ENCODE assay signal across 9 cellular contexts in genomic region chr14:24334431-24335271, GRCh38. TPM values are rescaled to one million over a fixed set of nuclear protein-coding genes. Genes with fewer than 3 reads are reported as not detected.
DNase-seq lines count a peak whose midpoint lies in the region; ATAC-seq, FAIRE-seq and TF ChIP-seq lines count a peak whose summit lies in the region.
"Had no signal": no experiment of that assay in that cellular context is flagged by ENCODE, and none has a peak within 500 bp of the region (broad histone marks: within the 10 kb centered on the region; RNA-seq: fewer than 3 reads in every experiment).

Gene ADCY4 (minus strand): TSS chr14:24335071. CDS start chr14:24334652, 419 bp downstream.

- FAIRE-seq in H54 (lab: Jason Lieb, UNC): no peak
- FAIRE-seq: islet of Langerhans had no signal

- H3K36me3 Mint-ChIP-seq in Calu3 (ENCODE audit: insufficient read depth, unreplicated experiment): peaks cover 13% of the 10 kb centered on the region
- peaks cover 35% of the 10 kb centered on the region for H3K36me3 Mint-ChIP-seq in T-helper 2 cell treated with Interferon-gamma antibody and Interleukin-4, amounts not matched to agents 5 μg/mL and 100 μg/mL, for 36 hours (ENCODE audit: low read depth)

- H3K4me3 ChIP-seq in fibroblast of lung (replicated peaks in 1 of 4; ENCODE audit: control extremely low read depth in 1 of 4, insufficient read depth in 1 of 4, low read depth in 3 of 4, low read length in 4 of 4): peak within 1 kb of the TSS; percentile 1 to 54 (median 1)
- peak within 1 kb of the TSS; percentile 56 for H3K4me3 ChIP-seq in neural cell (ENCODE audit: low read length)

- no peaks in the 10 kb centered on the region for H3K27me3 Mint-ChIP-seq in Calu3 (ENCODE audit: unreplicated experiment)
- peaks cover 30% of the 10 kb centered on the region for H3K27me3 Mint-ChIP-seq in T-helper 2 cell treated with Interferon-gamma antibody and Interleukin-4, amounts not matched to agents 5 μg/mL and 100 μg/mL, for 36 hours (ENCODE audit: low read depth)

- H3K27ac Mint-ChIP-seq in Calu3 (ENCODE audit: unreplicated experiment): no peak within 1 kb of the TSS
- no peak within 1 kb of the TSS for H3K27ac Mint-ChIP-seq in T-helper 2 cell treated with Interferon-gamma antibody and Interleukin-4, amounts not matched to agents 5 μg/mL and 100 μg/mL, for 36 hours

- H3K27ac ChIP-seq in fibroblast of lung (ENCODE audit: insufficient read depth, low read length) (no peak within 1 kb of the TSS), neural cell (ENCODE audit: low read length) (no peak within 1 kb of the TSS)

- peak within 1 kb of the TSS; percentile 72 for H3K4me3 Mint-ChIP-seq in Calu3 (ENCODE audit: low read depth, unreplicated experiment)
- peak within 1 kb of the TSS; percentile 30 for H3K4me3 Mint-ChIP-seq in T-helper 2 cell treated with Interferon-gamma antibody and Interleukin-4, amounts not matched to agents 5 μg/mL and 100 μg/mL, for 36 hours

- H3K4me1 Mint-ChIP-seq in Calu3 (ENCODE audit: low read depth, unreplicated experiment): peaks cover 32% of the 10 kb centered on the region
- H3K4me1 Mint-ChIP-seq in T-helper 2 cell treated with Interferon-gamma antibody and Interleukin-4, amounts not matched to agents 5 μg/mL and 100 μg/mL, for 36 hours (ENCODE audit: low read depth): peaks cover 34% of the 10 kb centered on the region

- H3K79me2 ChIP-seq in fibroblast of lung (ENCODE audit: control insufficient read depth, insufficient read depth, low read length) (no peaks in the 10 kb centered on the region), neural cell (replicated peaks; ENCODE audit: insufficient read depth, low read length) (no peaks in the 10 kb centered on the region)

- DNase-seq in Calu3 (no peak), fibroblast of lung (ENCODE audit: low read depth in 2 of 2) (no peak), H54 (ENCODE audit: insufficient read length, low spot score) (no peak)
- no peak for DNase-seq in T-helper 2 cell treated with Interferon-gamma antibody and Interleukin-4, amounts not matched to agents 5 μg/mL and 100 μg/mL, for 36 hours (ENCODE audit: low spot score)

- peak within 1 kb of the TSS; percentile 59 for H2AFZ ChIP-seq in fibroblast of lung (ENCODE audit: low read length)
- no peak within 1 kb of the TSS for H2AFZ ChIP-seq in neural cell (ENCODE audit: low read depth, low read length)

- peak within 1 kb of the TSS; percentile 80 for H3K4me2 ChIP-seq in fibroblast of lung (ENCODE audit: extremely low read depth, insufficient read depth, low read length)
- H3K4me2 ChIP-seq in neural cell (ENCODE audit: low read length): no peak within 1 kb of the TSS

- H3K9me3 ChIP-seq in fibroblast of lung (ENCODE audit: control insufficient read depth, insufficient read depth, low read depth, low read length) (no peaks in the 10 kb centered on the region), neural cell (ENCODE audit: low read length) (no peaks in the 10 kb centered on the region)

- no peak for TF ChIP-seq EP300 in neural cell (conservative IDR thresholded peaks at IDR 0.05; ENCODE audit: poor library complexity, severe bottlenecking)

- CTCF ChIA-PET in Calu3 (lab: Charles Lee): interaction anchor here (2.7 kb wide), 1 partner anchor 101 kb away, joined by 22 read pairs; no protein-coding TSS in a partner anchor

- H4K20me1 ChIP-seq in fibroblast of lung (ENCODE audit: control insufficient read depth, extremely low read depth, insufficient read depth, low read length): no peaks in the 10 kb centered on the region
- no peaks in the 10 kb centered on the region for H4K20me1 ChIP-seq in neural cell (ENCODE audit: insufficient read depth)

- ATAC-seq in HG03159 (IDR thresholded peaks at IDR 0.05; ENCODE audit: unreplicated experiment) (no peak), HG03457 (IDR thresholded peaks at IDR 0.05; ENCODE audit: unreplicated experiment) (no peak), GM19397 (IDR thresholded peaks at IDR 0.05; ENCODE audit: unreplicated experiment) (no peak)

- H3K36me3 ChIP-seq in fibroblast of lung (ENCODE audit: control insufficient read depth, insufficient read depth, low read length) (no peaks in the 10 kb centered on the region), neural cell (ENCODE audit: insufficient read depth, low read length) (no peaks in the 10 kb centered on the region)

- peaks cover 2% of the 10 kb centered on the region for H3K4me1 ChIP-seq in fibroblast of lung (ENCODE audit: control insufficient read depth, extremely low read depth, insufficient read depth, low read length)

- no peak for TF ChIP-seq POLR2A in H54 (IDR thresholded peaks at IDR 0.05; ENCODE audit: low read depth, low read length)

- TF ChIP-seq RAD21 in neural cell (conservative IDR thresholded peaks at IDR 0.05): no peak

- intact Hi-C loops in Calu3 (cut with micrococcal nuclease; ENCODE audit: unreplicated experiment): loop anchor here (5.0 kb wide), 2 partner anchors 33 to 343 kb away; partner anchors contain the start of gene NFATC4

- BruUV-seq in Calu3 (replicated peaks; lab: Mats Ljungman, UMichigan): no TSS peak

- H3K9ac ChIP-seq in fibroblast of lung (ENCODE audit: insufficient read depth, low read length) (peak within 1 kb of the TSS; percentile 55), neural cell (ENCODE audit: low read length) (no peak within 1 kb of the TSS)

- no peaks in the 10 kb centered on the region for H3K9me2 ChIP-seq in neural cell (ENCODE audit: insufficient read depth, low read length)

- TF ChIP-seq CTCF in Calu3 (IDR thresholded peaks at IDR 0.05; ENCODE audit: unreplicated experiment): no peak
- TF ChIP-seq CTCF in fibroblast of lung (conservative IDR thresholded peaks at IDR 0.05 in 1 of 2, IDR thresholded peaks at IDR 0.05 in 1 of 2; ENCODE audit: low read depth in 1 of 2, low read length in 2 of 2): no peak
- no peak for TF ChIP-seq CTCF in neural cell (IDR thresholded peaks at IDR 0.05; ENCODE audit: poor library complexity, severe bottlenecking)

- H3F3A ChIP-seq in neural cell (ENCODE audit: insufficient read depth, low read length, poor library complexity, severe bottlenecking): no peaks in the 10 kb centered on the region

- H3K27me3 ChIP-seq in fibroblast of lung (ENCODE audit: control insufficient read depth, insufficient read depth, low read length) (peaks cover 31% of the 10 kb centered on the region), neural cell (ENCODE audit: insufficient read depth, low read depth, low read length) (peaks cover 93% of the 10 kb centered on the region)

- H3K9me3 Mint-ChIP-seq in Calu3 (ENCODE audit: low read depth, unreplicated experiment): no peaks in the 10 kb centered on the region
- no peaks in the 10 kb centered on the region for H3K9me3 Mint-ChIP-seq in T-helper 2 cell treated with Interferon-gamma antibody and Interleukin-4, amounts not matched to agents 5 μg/mL and 100 μg/mL, for 36 hours

TF ChIP-seq in neural cell, 6 proteins besides CTCF, POLR2A, EP300 and RAD21:
- TF ChIP-seq EZH2 (IDR thresholded peaks at IDR 0.05; ENCODE audit: borderline replicate concordance, insufficient read depth, low read length, poor library complexity, severe bottlenecking) (peak; percentile 57), MXI1 (conservative IDR thresholded peaks at IDR 0.05; ENCODE audit: poor library complexity, severe bottlenecking) (no peak)

RNA-seq across cellular contexts. Expression of gene ADCY4, which starts in this region (rescaled TPM):
- 3.0 and 3.4 TPM in 2 replicates for total RNA-seq in Calu3 (2022)
- total RNA-seq in fibroblast of lung: 1.3 and 7.4 TPM in 2 replicates
- 0.43 and 1.4 TPM in 2 replicates for polyA plus RNA-seq in fibroblast of lung
- polyA plus RNA-seq in fibroblast of lung (2012): 0.28 and 1.7 TPM in 2 replicates
- polyA minus RNA-seq in fibroblast of lung (ENCODE audit: low replicate concordance): 4.2 and 12.0 TPM in 2 replicates
- not detected in 2 replicates for polyA plus RNA-seq in neural cell
- polyA minus RNA-seq in neural cell: not detected in 2 replicates
